ENCODE assay signal across 20 cellular contexts in genomic region chr10:85527610-85528317, GRCh38.
DNase-seq lines count a peak whose midpoint lies in the region; ATAC-seq and TF ChIP-seq lines count a peak whose summit lies in the region.
"Had no signal": no experiment of that assay in that cellular context is flagged by ENCODE, and none has a peak within 500 bp of the region (broad histone marks: within the 10 kb centered on the region; RNA-seq: fewer than 3 reads in every experiment).

No MANE protein-coding gene starts in this region.

- H3K36me3 ChIP-seq in endodermal cell (ENCODE audit: control insufficient read depth, insufficient read depth, low read length) (no peaks in the 10 kb centered on the region), neuronal stem cell (replicated peaks in 1 of 2; ENCODE audit: control insufficient read depth in 2 of 2, insufficient read depth in 2 of 2, low read length in 2 of 2) (no peaks in the 10 kb centered on the region)
- H3K36me3 ChIP-seq: heart right ventricle, lower lobe of right lung, sigmoid colon, transverse colon had no signal

- no peak overlapping the region for H3K4me3 Mint-ChIP-seq in endodermal cell
- H3K4me3 Mint-ChIP-seq in activated T-helper 17 cell treated with anti-CD3 and anti-CD28 coated beads, Interleukin-2, amount 50 U/mL, for 72 hours = no peak overlapping the region
- H3K4me3 Mint-ChIP-seq: activated T-helper 1 cell treated with anti-CD3 and anti-CD28 coated beads, Interleukin-12 subunit alpha, Interleukin-12 subunit beta, Interleukin-2, Interleukin-4 antibody, amounts not matched to agents 30 ng/mL and 10 ng/mL and 1 ng/mL, durations not matched to agents 14 hours and 24 hours and 36 hours; B cell; immature natural killer cell; stimulated activated naive CD8-positive, alpha-beta T cell treated with anti-CD3 and anti-CD28 coated beads, Interleukin-15, amount 100 ng/mL, for 72 hours had no signal

- H3K14ac ChIP-seq in neuronal stem cell (ENCODE audit: low read length) = no peak overlapping the region

- H4K8ac ChIP-seq in neuronal stem cell (ENCODE audit: low read depth, low read length) = no peak overlapping the region

- DNase-seq in DMS53 (lab: John Stamatoyannopoulos, UW) (peak; percentile 19), DMS53 treated with DMSO at 0.1 percent for 48 hours (lab: John Stamatoyannopoulos, UW; ENCODE audit: unreplicated experiment) (no peak), OCI-M1 (lab: John Stamatoyannopoulos, UW) (peak; percentile 63), endodermal cell (no peak), neuronal stem cell (ENCODE audit: low spot score) (no peak), NCI-H774 (lab: John Stamatoyannopoulos, UW) (no peak), NCI-H2081 treated with DMSO at 0.1 percent for 48 hours (lab: John Stamatoyannopoulos, UW) (no peak)
- DNase-seq: heart right ventricle; immature natural killer cell; lower lobe of right lung; NCI-H146; NCI-H82; sigmoid colon; stimulated activated naive CD8-positive, alpha-beta T cell treated with anti-CD3 and anti-CD28 coated beads, Interleukin-15, amount 100 ng/mL, for 72 hours; transverse colon had no signal

- H3K4me2 ChIP-seq in neuronal stem cell (ENCODE audit: insufficient read depth, low read length, poor library complexity, severe bottlenecking) = no peak overlapping the region

- peak overlapping the region; percentile 25 for H3K4me3 ChIP-seq in endodermal cell (ENCODE audit: low read length)
- H3K4me3 ChIP-seq in neuronal stem cell (ENCODE audit: low read length in 2 of 2) = no peak overlapping the region
- H3K4me3 ChIP-seq: heart right ventricle, lower lobe of right lung, sigmoid colon, transverse colon had no signal

- no peak overlapping the region for H2BK15ac ChIP-seq in neuronal stem cell (ENCODE audit: low read length)

- no peak overlapping the region for H4K91ac ChIP-seq in neuronal stem cell (ENCODE audit: low read depth, low read length, poor library complexity)

- WGBS in endodermal cell (ENCODE audit: insufficient coverage in 1 of 2, insufficient read length in 1 of 2), 2 experiments = 90% methylated on average over 2 to 3 of the region's 3 CpGs
- no CpG with 5 or more reads among the region's 3 CpGs for WGBS in neuronal stem cell (ENCODE audit: extremely low coverage in 2 of 2, insufficient read length in 2 of 2, insufficient replicate concordance in 1 of 2), 2 donors

- peaks cover 26% of the 10 kb centered on the region for H3K9me3 ChIP-seq in endodermal cell (ENCODE audit: control insufficient read depth, low read length)
- H3K9me3 ChIP-seq in neuronal stem cell (replicated peaks in 1 of 2; ENCODE audit: control insufficient read depth in 2 of 2, insufficient read depth in 1 of 2, low read depth in 1 of 2, low read length in 2 of 2) = peaks cover 0 to 14% of the 10 kb centered on the region in 2 donors
- H3K9me3 ChIP-seq: lower lobe of right lung, transverse colon had no signal

- H3K27ac Mint-ChIP-seq in endodermal cell = no peak overlapping the region
- H3K27ac Mint-ChIP-seq in activated T-helper 17 cell treated with anti-CD3 and anti-CD28 coated beads, Interleukin-2, amount 50 U/mL, for 72 hours = no peak overlapping the region
- H3K27ac Mint-ChIP-seq: activated T-helper 1 cell treated with anti-CD3 and anti-CD28 coated beads, Interleukin-12 subunit alpha, Interleukin-12 subunit beta, Interleukin-2, Interleukin-4 antibody, amounts not matched to agents 30 ng/mL and 10 ng/mL and 1 ng/mL, durations not matched to agents 14 hours and 24 hours and 36 hours; B cell; immature natural killer cell had no signal

- peaks cover 5% of the 10 kb centered on the region for H3K36me3 Mint-ChIP-seq in endodermal cell (ENCODE audit: low read depth)
- H3K36me3 Mint-ChIP-seq in activated T-helper 17 cell treated with anti-CD3 and anti-CD28 coated beads, Interleukin-2, amount 50 U/mL, for 72 hours (ENCODE audit: low read depth) = no peaks in the 10 kb centered on the region

- no peaks in the 10 kb centered on the region for H3K79me1 ChIP-seq in neuronal stem cell (ENCODE audit: low read depth, low read length)

- peaks cover 18% of the 10 kb centered on the region for H3K4me1 Mint-ChIP-seq in endodermal cell
- no peaks in the 10 kb centered on the region for H3K4me1 Mint-ChIP-seq in activated T-helper 17 cell treated with anti-CD3 and anti-CD28 coated beads, Interleukin-2, amount 50 U/mL, for 72 hours
- H3K4me1 Mint-ChIP-seq: B cell; immature natural killer cell; stimulated activated naive CD8-positive, alpha-beta T cell treated with anti-CD3 and anti-CD28 coated beads, Interleukin-15, amount 100 ng/mL, for 72 hours had no signal

- no peak overlapping the region for H3K9ac ChIP-seq in endodermal cell (ENCODE audit: extremely low read depth, low read length, poor library complexity, severe bottlenecking)
- H3K9ac ChIP-seq in neuronal stem cell (ENCODE audit: low read depth, low read length, poor library complexity) = no peak overlapping the region

- no peak for ATAC-seq in activated T-helper 17 cell treated with anti-CD3 and anti-CD28 coated beads, Interleukin-2, amount 50 U/mL, for 72 hours (replicated peaks)
- ATAC-seq: heart right ventricle; lower lobe of right lung; SK-N-SH treated with all-trans-retinoic acid at 6 μM for 48 hours; stimulated activated naive CD8-positive, alpha-beta T cell treated with anti-CD3 and anti-CD28 coated beads, Interleukin-15, amount 100 ng/mL, for 72 hours had no signal

- H3K4me1 ChIP-seq in endodermal cell (ENCODE audit: control insufficient read depth, insufficient read depth, low read length) (peaks cover 4% of the 10 kb centered on the region), neuronal stem cell (ENCODE audit: control insufficient read depth in 2 of 2, insufficient read depth in 1 of 2, low read depth in 1 of 2, low read length in 2 of 2) (peaks cover 3 to 8% of the 10 kb centered on the region in 2 donors)
- H3K4me1 ChIP-seq: heart right ventricle, lower lobe of right lung, sigmoid colon, transverse colon had no signal

- no peak overlapping the region for H3K4ac ChIP-seq in neuronal stem cell (ENCODE audit: low read length)

- no peaks in the 10 kb centered on the region for H3K27me3 Mint-ChIP-seq in endodermal cell (ENCODE audit: insufficient read depth)
- H3K27me3 Mint-ChIP-seq in activated T-helper 17 cell treated with anti-CD3 and anti-CD28 coated beads, Interleukin-2, amount 50 U/mL, for 72 hours = peaks cover 12% of the 10 kb centered on the region

- peaks cover 28% of the 10 kb centered on the region for H3K9me3 Mint-ChIP-seq in endodermal cell
- H3K9me3 Mint-ChIP-seq in activated T-helper 17 cell treated with anti-CD3 and anti-CD28 coated beads, Interleukin-2, amount 50 U/mL, for 72 hours = peaks cover 9% of the 10 kb centered on the region
- H3K9me3 Mint-ChIP-seq: activated T-helper 1 cell treated with anti-CD3 and anti-CD28 coated beads, Interleukin-12 subunit alpha, Interleukin-12 subunit beta, Interleukin-2, Interleukin-4 antibody, amounts not matched to agents 30 ng/mL and 10 ng/mL and 1 ng/mL, durations not matched to agents 14 hours and 24 hours and 36 hours had no signal

- H3K23ac ChIP-seq in neuronal stem cell (ENCODE audit: low read depth, low read length, poor library complexity) = no peak overlapping the region

- no peak overlapping the region for H2AFZ ChIP-seq in neuronal stem cell (ENCODE audit: low read length)

- no peak overlapping the region for H2AK5ac ChIP-seq in neuronal stem cell (ENCODE audit: low read depth, low read length)

- H3K18ac ChIP-seq in neuronal stem cell (ENCODE audit: low read length) = peak overlapping the region; percentile 2

- H3K27me3 ChIP-seq in endodermal cell (ENCODE audit: control insufficient read depth, insufficient read depth, low read length, poor library complexity, severe bottlenecking) = no peaks in the 10 kb centered on the region
- no peaks in the 10 kb centered on the region for H3K27me3 ChIP-seq in neuronal stem cell (ENCODE audit: control insufficient read depth in 3 of 3, insufficient read depth in 3 of 3, low read depth in 1 of 3, low read length in 3 of 3)
- H3K27me3 ChIP-seq: heart right ventricle, sigmoid colon, transverse colon had no signal

- no peak overlapping the region for H3K27ac ChIP-seq in endodermal cell (ENCODE audit: low read depth, low read length)
- H3K27ac ChIP-seq in neuronal stem cell (replicated peaks; ENCODE audit: low read length) = no peak overlapping the region
- H3K27ac ChIP-seq: 22Rv1, heart right ventricle, lower lobe of right lung, sigmoid colon, transverse colon had no signal

- no peak overlapping the region for H2BK5ac ChIP-seq in neuronal stem cell (ENCODE audit: low read length)

- no peak overlapping the region for H2BK120ac ChIP-seq in neuronal stem cell (ENCODE audit: low read depth, low read length)

- TF ChIP-seq CTCF in endodermal cell (conservative IDR thresholded peaks at IDR 0.05) = no peak

- H2BK12ac ChIP-seq in neuronal stem cell (ENCODE audit: low read length) = no peak overlapping the region

Comparison
In these comparisons a context has a peak if more than half of its experiments do, and no peak if none do; other contexts are left out.
1. DNase-seq: peak in DMS53 (single experiment) and OCI-M1 (single experiment); none in DMS53 treated with DMSO at 0.1 percent for 48 hours (single experiment), endodermal cell (single experiment), neuronal stem cell (single experiment), NCI-H774 (single experiment) and NCI-H2081 treated with DMSO at 0.1 percent for 48 hours (single experiment).